ENCODE assay signal across 17 cellular contexts in genomic region chr1:217493290-217493689, GRCh38.
DNase-seq lines count a peak whose midpoint lies in the region; TF ChIP-seq lines count a peak whose summit lies in the region.
"Had no signal": no experiment of that assay in that cellular context is flagged by ENCODE, and none has a peak within 500 bp of the region (broad histone marks: within the 10 kb centered on the region; RNA-seq: fewer than 3 reads in every experiment).

No MANE protein-coding gene starts in this region.

- H3K9me3 ChIP-seq in BE2C (no peaks in the 10 kb centered on the region), GM23248 (ENCODE audit: low read depth) (no peaks in the 10 kb centered on the region), SK-N-SH (no peaks in the 10 kb centered on the region)
- H3K9me3 ChIP-seq: right atrium auricular region, testis had no signal

- DNase-seq in BE2C (peak; percentile 31), GM23248 (peak; percentile 14), NCI-H748 treated with DMSO at 0.1 percent for 48 hours (lab: John Stamatoyannopoulos, UW) (peak; percentile 6), fibroblast of pulmonary artery (ENCODE audit: low read depth) (peak; percentile 20), LoVo (ENCODE audit: low spot score) (no peak), NCI-H774 (lab: John Stamatoyannopoulos, UW) (no peak), SK-N-SH (no peak)
- no peak for DNase-seq in activated CD4-positive, alpha-beta T cell treated with anti-CD3 and anti-CD28 coated beads for 4 hours
- DNase-seq: activated naive CD8-positive, alpha-beta T cell treated with anti-CD3 and anti-CD28 coated beads, Interleukin-2, amount 10 ng/mL, durations not matched to agents 7 days and 5 days; CD4-positive, CD25-positive, alpha-beta regulatory T cell; DMS79; dorsolateral prefrontal cortex; NCI-H2081 treated with DMSO at 0.1 percent for 48 hours; NCI-H526; occipital lobe; testis had no signal

- H3K4me3 ChIP-seq in BE2C (ENCODE audit: low read depth, low read length) = no peak overlapping the region
- H3K4me3 ChIP-seq in GM23248 = no peak overlapping the region
- no peak overlapping the region for H3K4me3 ChIP-seq in fibroblast of pulmonary artery (replicated peaks; ENCODE audit: low read depth, low read length)
- H3K4me3 ChIP-seq in SK-N-SH (ENCODE audit: low read depth in 2 of 2, low read length in 1 of 2) = no peak overlapping the region
- H3K4me3 ChIP-seq: dorsolateral prefrontal cortex, right atrium auricular region, testis had no signal

- no peak overlapping the region for H3K9ac ChIP-seq in GM23248
- H3K9ac ChIP-seq in SK-N-SH = no peak overlapping the region

- H3K79me2 ChIP-seq in GM23248 (ENCODE audit: insufficient read depth) (no peaks in the 10 kb centered on the region), SK-N-SH (ENCODE audit: insufficient read depth) (no peaks in the 10 kb centered on the region)

- H3K4me1 ChIP-seq in BE2C = no peaks in the 10 kb centered on the region; the same call in 1 of the 2 replicates
- H3K4me1 ChIP-seq in GM23248 (ENCODE audit: insufficient read depth) = peaks cover 5% of the 10 kb centered on the region
- H3K4me1 ChIP-seq in SK-N-SH (ENCODE audit: control insufficient read depth in 1 of 2, insufficient read depth in 2 of 2, low read depth in 1 of 2, low read length in 1 of 2) = no peaks in the 10 kb centered on the region; a peak in 1 of 4 replicates
- H3K4me1 ChIP-seq: right atrium auricular region, testis had no signal

- H3K27ac ChIP-seq in GM23248 (no peak overlapping the region), SK-N-SH (ENCODE audit: low read depth in 2 of 2, low read length in 1 of 2) (no peak overlapping the region)
- H3K27ac ChIP-seq: dorsolateral prefrontal cortex, right atrium auricular region, testis had no signal

- H4K20me1 ChIP-seq in GM23248 (ENCODE audit: insufficient read depth) (no peaks in the 10 kb centered on the region), SK-N-SH (ENCODE audit: insufficient read depth) (no peaks in the 10 kb centered on the region)

- TF ChIP-seq EP300 in SK-N-SH (IDR thresholded peaks at IDR 0.05; ENCODE audit: borderline replicate concordance in 1 of 2, low read depth in 1 of 2, low read length in 1 of 2) = no peak

- WGBS in GM23248 (ENCODE audit: low coverage in 1 of 2, low lambda C conversion rate in 2 of 2, missing lambda C conversion rate in 2 of 2), 2 experiments = 91 to 96% methylated on average over 1 of the region's 1 CpG
- WGBS in SK-N-SH (ENCODE audit: low lambda C conversion rate) = 88% methylated on average over 1 of the region's 1 CpG

- H3F3A ChIP-seq in GM23248 (ENCODE audit: insufficient read depth) (no peaks in the 10 kb centered on the region), SK-N-SH (replicated peaks; ENCODE audit: insufficient read depth) (no peaks in the 10 kb centered on the region)

- H3K9me2 ChIP-seq in GM23248 (ENCODE audit: insufficient read depth) (no peaks in the 10 kb centered on the region), SK-N-SH (no peaks in the 10 kb centered on the region)

- TF ChIP-seq CTCF in BE2C (IDR thresholded peaks at IDR 0.05; ENCODE audit: low read depth, low read length) (no peak), fibroblast of pulmonary artery (IDR thresholded peaks at IDR 0.05; ENCODE audit: low read length, missing control alignments) (no peak), SK-N-SH (IDR thresholded peaks at IDR 0.05) (no peak)

- CTCF ChIA-PET in SK-N-SH (lab: Yijun Ruan, JAX) = interaction anchor here (0.6 kb wide), 1 partner anchor 1113 kb away, joined by 3 read pairs; no protein-coding TSS in a partner anchor

- no peak for TF ChIP-seq RAD21 in SK-N-SH (IDR thresholded peaks at IDR 0.05; ENCODE audit: low read length)

- H2AFZ ChIP-seq in GM23248 = no peak overlapping the region
- no peak overlapping the region for H2AFZ ChIP-seq in SK-N-SH (ENCODE audit: low read depth)

- H3K4me2 ChIP-seq in GM23248 (ENCODE audit: unreplicated experiment) = no peak overlapping the region
- H3K4me2 ChIP-seq in SK-N-SH = no peak overlapping the region

- H3K36me3 ChIP-seq in BE2C = no peaks in the 10 kb centered on the region
- H3K36me3 ChIP-seq in GM23248 (ENCODE audit: low read depth) = no peaks in the 10 kb centered on the region; the same call in none of the 2 replicates
- peaks cover 29 to 31% of the 10 kb centered on the region in 2 experiments for H3K36me3 ChIP-seq in SK-N-SH (replicated peaks in 1 of 2; ENCODE audit: control insufficient read depth in 1 of 2, insufficient read depth in 2 of 2, low read length in 1 of 2)

- POLR2A ChIA-PET in SK-N-SH (lab: Yijun Ruan, JAX) = no interaction called here

- in situ Hi-C loops in GM23248 (cut with MboI) = no loop called here

- H3K27me3 ChIP-seq in BE2C (no peaks in the 10 kb centered on the region), GM23248 (replicated peaks; ENCODE audit: insufficient read depth) (no peaks in the 10 kb centered on the region), SK-N-SH (ENCODE audit: insufficient read depth) (no peaks in the 10 kb centered on the region)
- H3K27me3 ChIP-seq: dorsolateral prefrontal cortex, right atrium auricular region, testis had no signal

TF ChIP-seq in SK-N-SH, 30 proteins besides CTCF, POLR2A, EP300 and RAD21:
- TF ChIP-seq IRF3 (IDR thresholded peaks at IDR 0.05; ENCODE audit: low read depth, low read length) (no peak), RCOR1 (IDR thresholded peaks at IDR 0.05; ENCODE audit: low read length) (no peak), TCF12 (IDR thresholded peaks at IDR 0.05) (no peak), SIN3A (IDR thresholded peaks at IDR 0.05; ENCODE audit: borderline replicate concordance, low read depth, low read length) (no peak), SMC3 (IDR thresholded peaks at IDR 0.05; ENCODE audit: low read depth, low read length) (no peak), ELF1 (IDR thresholded peaks at IDR 0.05) (no peak), GABPA (IDR thresholded peaks at IDR 0.05; ENCODE audit: low read depth) (no peak), FOXM1 (IDR thresholded peaks at IDR 0.05; ENCODE audit: low read depth) (no peak), TAF1 (IDR thresholded peaks at IDR 0.05; ENCODE audit: borderline replicate concordance, low read depth, low read length) (no peak), RFX5 (IDR thresholded peaks at IDR 0.05; ENCODE audit: low read length) (no peak), MEF2A (IDR thresholded peaks at IDR 0.05; ENCODE audit: borderline replicate concordance, low read depth) (no peak), USF2 (IDR thresholded peaks at IDR 0.05; ENCODE audit: borderline replicate concordance, low read depth, low read length) (no peak)

Comparison
In these comparisons a context has a peak if more than half of its experiments do, and no peak if none do; other contexts are left out.
1. DNase-seq: peak in BE2C (single experiment), GM23248 (single experiment), NCI-H748 treated with DMSO at 0.1 percent for 48 hours (single experiment) and fibroblast of pulmonary artery (single experiment); none in LoVo (single experiment), NCI-H774 (single experiment), SK-N-SH (single experiment) and activated CD4-positive, alpha-beta T cell treated with anti-CD3 and anti-CD28 coated beads for 4 hours (0 of 2).